16 cellular contexts compared by ENCODE assay signal in genomic region chr9:112015736-112016135, GRCh38.
DNase-seq lines count a peak whose midpoint lies in the region; ATAC-seq, FAIRE-seq and TF ChIP-seq lines count a peak whose summit lies in the region.
"Had no signal": no experiment of that assay in that cellular context is flagged by ENCODE, and none has a peak within 500 bp of the region (broad histone marks: within the 10 kb centered on the region; RNA-seq: fewer than 3 reads in every experiment).

No MANE protein-coding gene starts in this region.

- H2AK9ac ChIP-seq in IMR-90 (replicated peaks; ENCODE audit: low read depth, low read length, poor library complexity) = no peak overlapping the region

- peak overlapping the region; percentile 75 for H4K91ac ChIP-seq in IMR-90 (ENCODE audit: insufficient read depth, low read depth, low read length)

- no peaks in the 10 kb centered on the region for H3K9me3 Mint-ChIP-seq in activated CD4-positive, alpha-beta memory T cell treated with anti-CD3 and anti-CD28 coated beads for 36 hours

- no peak for TF ChIP-seq EP300 in A549 (IDR thresholded peaks at IDR 0.05)

- FAIRE-seq in A549 (lab: Jason Lieb, UNC) (no peak), keratinocyte (lab: Jason Lieb, UNC) (no peak)
- FAIRE-seq: GM12892, GM19239 had no signal

- CTCF ChIA-PET in A549 (lab: Yijun Ruan, JAX) = no interaction called here
- CTCF ChIA-PET in IMR-90 (lab: Yijun Ruan, JAX) = no interaction called here
- CTCF ChIA-PET in activated CD4-positive, alpha-beta memory T cell treated with anti-CD3 and anti-CD28 coated beads for 36 hours (lab: Charles Lee) = no interaction called here

- no peak for TF ChIP-seq CTCF in A549 (IDR thresholded peaks at IDR 0.05)
- no peak for TF ChIP-seq CTCF in IMR-90 (conservative IDR thresholded peaks at IDR 0.05; ENCODE audit: low read depth, low read length)
- no peak for TF ChIP-seq CTCF in keratinocyte (optimal IDR thresholded peaks at IDR 0.05 in 1 of 3, IDR thresholded peaks at IDR 0.05 in 1 of 3, conservative IDR thresholded peaks at IDR 0.05 in 1 of 3; ENCODE audit: extremely low read depth in 1 of 3, insufficient read depth in 2 of 3, low read length in 3 of 3)

- H3K9ac ChIP-seq in IMR-90 (ENCODE audit: low read depth, low read length) = no peak overlapping the region
- H3K9ac ChIP-seq in keratinocyte (ENCODE audit: control insufficient read depth, extremely low read depth, insufficient read depth, low read length) = no peak overlapping the region
- H3K9ac ChIP-seq: BLaER1 treated with 17β-estradiol and CSF1 and Interleukin-3, amounts not matched to agents 10 nM and 100 nM had no signal

- 100% methylated on average over 2 of the region's 2 CpGs for WGBS in A549 (ENCODE audit: missing lambda C conversion rate)
- no CpG with 5 or more reads among the region's 2 CpGs for WGBS in IMR-90 (ENCODE audit: extremely low coverage in 2 of 2, insufficient read length in 1 of 2), 2 experiments

- H3K4ac ChIP-seq in IMR-90 (ENCODE audit: low read depth, low read length) = peak overlapping the region; percentile 61

- H3K4me1 ChIP-seq in A549 (peaks cover 40% of the 10 kb centered on the region), IMR-90 (ENCODE audit: control insufficient read depth, insufficient read depth, low read length) (peaks cover 24% of the 10 kb centered on the region), keratinocyte (ENCODE audit: control insufficient read depth, extremely low read depth, insufficient read depth, low read length) (peaks cover 28% of the 10 kb centered on the region)

- H3K18ac ChIP-seq in IMR-90 (ENCODE audit: low read depth, low read length) = peak overlapping the region; percentile 48; the same call in 1 of the 2 replicates

- H3K56ac ChIP-seq in IMR-90 (ENCODE audit: extremely low read depth, insufficient read depth, low read length) = no peak overlapping the region

- H4K5ac ChIP-seq in IMR-90 (ENCODE audit: low read depth, low read length) = peak overlapping the region; percentile 45; the same call in 1 of the 2 replicates

- in situ Hi-C loops in IMR-90 (cut with MboI; ENCODE audit: low sequenced_read_pairs) = no loop called here

- H2AK5ac ChIP-seq in IMR-90 (ENCODE audit: low read depth, low read length) = peak overlapping the region; percentile 83

- H3K27ac ChIP-seq in A549 = peak overlapping the region; percentile 53 to 91; a peak in 4 of 6 replicates
- no peak overlapping the region for H3K27ac ChIP-seq in IMR-90 (ENCODE audit: insufficient read depth, low read length)
- H3K27ac ChIP-seq in keratinocyte (ENCODE audit: control insufficient read depth, insufficient read depth, low read length) = no peak overlapping the region
- H3K27ac ChIP-seq: 22Rv1, HL-60 had no signal

- no peak for TF ChIP-seq POLR2A in A549 (IDR thresholded peaks at IDR 0.05; ENCODE audit: low read length)
- no peak for TF ChIP-seq POLR2A in IMR-90 (IDR thresholded peaks at IDR 0.05; ENCODE audit: low read depth, low read length)

- H3K36me3 Mint-ChIP-seq in T-helper 17 cell (ENCODE audit: low read depth) = no peaks in the 10 kb centered on the region
- no peaks in the 10 kb centered on the region for H3K36me3 Mint-ChIP-seq in activated CD4-positive, alpha-beta memory T cell treated with anti-CD3 and anti-CD28 coated beads for 36 hours
- H3K36me3 Mint-ChIP-seq: CD4-positive, CD25-positive, alpha-beta regulatory T cell had no signal

- peaks cover 10% of the 10 kb centered on the region for H3K4me1 Mint-ChIP-seq in T-helper 17 cell
- peaks cover 24% of the 10 kb centered on the region for H3K4me1 Mint-ChIP-seq in activated CD4-positive, alpha-beta memory T cell treated with anti-CD3 and anti-CD28 coated beads for 36 hours (ENCODE audit: low read depth)

- H3K14ac ChIP-seq in IMR-90 (replicated peaks; ENCODE audit: low read depth, low read length) = peak overlapping the region; percentile 80

- no peak for TF ChIP-seq RAD21 in A549 (conservative IDR thresholded peaks at IDR 0.05 in 1 of 2, IDR thresholded peaks at IDR 0.05 in 1 of 2)
- no peak for TF ChIP-seq RAD21 in IMR-90 (IDR thresholded peaks at IDR 0.05; ENCODE audit: low read length)

- ATAC-seq in A549 (no peak), IMR-90 (ENCODE audit: low read depth) (no peak), T-helper 17 cell (no peak), HG03135 (IDR thresholded peaks at IDR 0.05; ENCODE audit: unreplicated experiment) (no peak), GM19395 (IDR thresholded peaks at IDR 0.05; ENCODE audit: unreplicated experiment) (no peak)

- H3K79me1 ChIP-seq in IMR-90 (ENCODE audit: low read depth in 1 of 2, low read length in 2 of 2) = no peaks in the 10 kb centered on the region; a peak in 1 of 4 replicates

- H3K9me1 ChIP-seq in IMR-90 (ENCODE audit: insufficient read depth, low read length) = peaks cover 4% of the 10 kb centered on the region
- no peaks in the 10 kb centered on the region for H3K9me1 ChIP-seq in keratinocyte (ENCODE audit: control insufficient read depth, extremely low read depth, insufficient read depth, low read length)

- H3K36me3 ChIP-seq in IMR-90 (ENCODE audit: control insufficient read depth, insufficient read depth, low read length) = no peaks in the 10 kb centered on the region
- H3K36me3 ChIP-seq in keratinocyte (ENCODE audit: control insufficient read depth in 2 of 2, extremely low read depth in 1 of 2, insufficient read depth in 2 of 2, low read length in 2 of 2) = no peaks in the 10 kb centered on the region
- H3K36me3 ChIP-seq: BLaER1 treated with 17β-estradiol and CSF1 and Interleukin-3, amounts not matched to agents 10 nM and 100 nM had no signal

- H2BK120ac ChIP-seq in IMR-90 (ENCODE audit: low read depth, low read length) = peak overlapping the region; percentile 69

- H2BK15ac ChIP-seq in IMR-90 (ENCODE audit: low read depth, low read length) = peak overlapping the region; percentile 75

- no peak for DNase-seq in A549 (ENCODE audit: low read depth in 1 of 2, low spot score in 1 of 2)
- no peak for DNase-seq in IMR-90
- no peak for DNase-seq in T-helper 17 cell
- DNase-seq in keratinocyte (ENCODE audit: low read depth, low spot score) = no peak
- DNase-seq in dedifferentiated amniotic fluid mesenchymal stem cell (ENCODE audit: extremely low spot score) = no peak
- no peak for DNase-seq in activated CD4-positive, alpha-beta memory T cell treated with anti-CD3 and anti-CD28 coated beads for 36 hours
- DNase-seq: ACHN; CD4-positive, CD25-positive, alpha-beta regulatory T cell; HCEC 1CT had no signal

- H3K23ac ChIP-seq in IMR-90 (ENCODE audit: low read depth, low read length) = peak overlapping the region; percentile 38

- H3K4me3 Mint-ChIP-seq in T-helper 17 cell = no peak overlapping the region
- H3K4me3 Mint-ChIP-seq in activated CD4-positive, alpha-beta memory T cell treated with anti-CD3 and anti-CD28 coated beads for 36 hours = no peak overlapping the region
- H3K4me3 Mint-ChIP-seq: CD4-positive, CD25-positive, alpha-beta regulatory T cell had no signal

- H3K4me2 ChIP-seq in A549 (no peak overlapping the region), IMR-90 (ENCODE audit: low read depth, low read length) (no peak overlapping the region), keratinocyte (ENCODE audit: control insufficient read depth, extremely low read depth, insufficient read depth, low read depth, low read length) (no peak overlapping the region)

- peak overlapping the region; percentile 1 for H3K27ac Mint-ChIP-seq in T-helper 17 cell
- H3K27ac Mint-ChIP-seq in activated CD4-positive, alpha-beta memory T cell treated with anti-CD3 and anti-CD28 coated beads for 36 hours = no peak overlapping the region
- H3K27ac Mint-ChIP-seq: CD4-positive, CD25-positive, alpha-beta regulatory T cell had no signal

- no peak overlapping the region for H2BK5ac ChIP-seq in IMR-90 (ENCODE audit: low read depth, low read length, poor library complexity, severe bottlenecking)

- H4K20me1 ChIP-seq in IMR-90 (ENCODE audit: insufficient read depth, low read length) (no peaks in the 10 kb centered on the region), keratinocyte (ENCODE audit: control insufficient read depth, extremely low read depth, insufficient read depth, low read length) (no peaks in the 10 kb centered on the region)
- H4K20me1 ChIP-seq: BLaER1 treated with 17β-estradiol and CSF1 and Interleukin-3, amounts not matched to agents 10 nM and 100 nM had no signal

- H3K4me3 ChIP-seq in A549 (no peak overlapping the region), IMR-90 (ENCODE audit: insufficient read depth, low read depth, low read length) (no peak overlapping the region), keratinocyte (ENCODE audit: control insufficient read depth in 2 of 3, extremely low read depth in 1 of 3, insufficient read depth in 2 of 3, low read depth in 1 of 3, low read length in 3 of 3) (no peak overlapping the region)
- H3K4me3 ChIP-seq: BLaER1 treated with 17β-estradiol and CSF1 and Interleukin-3, amounts not matched to agents 10 nM and 100 nM had no signal

- peak overlapping the region in 1 of 2 experiments; percentile 60; a peak in 1 of 4 replicates for H4K8ac ChIP-seq in IMR-90 (ENCODE audit: low read depth in 2 of 2, low read length in 2 of 2)

- H3K79me2 ChIP-seq in keratinocyte (ENCODE audit: control insufficient read depth, insufficient read depth, low read length) = no peaks in the 10 kb centered on the region

- POLR2A ChIA-PET in A549 (lab: Yijun Ruan, JAX) (no interaction called here), IMR-90 (lab: Charles Lee; ENCODE audit: unreplicated experiment) (no interaction called here)
- POLR2A ChIA-PET in activated CD4-positive, alpha-beta memory T cell treated with anti-CD3 and anti-CD28 coated beads for 36 hours (lab: Charles Lee) = no interaction called here

- intact Hi-C loops in IMR-90 (cut with micrococcal nuclease) = no loop called here
- intact Hi-C loops in activated CD4-positive, alpha-beta memory T cell treated with anti-CD3 and anti-CD28 coated beads for 36 hours (cut with micrococcal nuclease) = no loop called here

- dilution Hi-C loops in IMR-90 (cut with HindIII; ENCODE audit: low sequenced_read_pairs, unreplicated experiment) = no loop called here
- dilution Hi-C loops in keratinocyte (cut with MboI; ENCODE audit: extremely low pct_ligation_motif_present, low sequenced_read_pairs) = no loop called here

- BruUV-seq in IMR-90 (replicated peaks; lab: Mats Ljungman, UMichigan) = no TSS peak

- no peaks in the 10 kb centered on the region for H3K27me3 Mint-ChIP-seq in T-helper 17 cell
- H3K27me3 Mint-ChIP-seq in activated CD4-positive, alpha-beta memory T cell treated with anti-CD3 and anti-CD28 coated beads for 36 hours = peaks cover 8% of the 10 kb centered on the region

- peak overlapping the region; percentile 82 for H2BK20ac ChIP-seq in IMR-90 (ENCODE audit: low read depth, low read length)

- no peak overlapping the region for H2AFZ ChIP-seq in IMR-90 (replicated peaks; ENCODE audit: low read length, poor library complexity)
- peak overlapping the region; percentile 31 for H2AFZ ChIP-seq in keratinocyte (ENCODE audit: control insufficient read depth, low read length)

- no peaks in the 10 kb centered on the region for H3K27me3 ChIP-seq in IMR-90 (ENCODE audit: control insufficient read depth, insufficient read depth, low read length)
- no peaks in the 10 kb centered on the region for H3K27me3 ChIP-seq in keratinocyte (ENCODE audit: control insufficient read depth, extremely low read depth, insufficient read depth, low read length)
- H3K27me3 ChIP-seq: BLaER1 treated with 17β-estradiol and CSF1 and Interleukin-3, amounts not matched to agents 10 nM and 100 nM had no signal

- H3K9me3 ChIP-seq in A549 (no peaks in the 10 kb centered on the region), IMR-90 (ENCODE audit: control insufficient read depth, insufficient read depth, low read length) (no peaks in the 10 kb centered on the region), T-helper 17 cell (ENCODE audit: control insufficient read depth, low read length, poor library complexity, severe bottlenecking) (no peaks in the 10 kb centered on the region), keratinocyte (ENCODE audit: control insufficient read depth, low read depth, low read length) (no peaks in the 10 kb centered on the region)
- H3K9me3 ChIP-seq: BLaER1 treated with 17β-estradiol and CSF1 and Interleukin-3, amounts not matched to agents 10 nM and 100 nM had no signal

Comparison
In these comparisons a context has a peak if more than half of its experiments do, and no peak if none do; other contexts are left out.
1. H3K27ac ChIP-seq: peak in A549 (2 of 2); none in IMR-90 (single experiment) and keratinocyte (single experiment).